In genomic region chr12:45991289-45992249, GRCh38 we compare ENCODE assay signal across 1 cellular context.
TF ChIP-seq lines count a peak whose summit lies in the region.

No MANE protein-coding gene starts in this region.

TF ChIP-seq in HepG2, 621 proteins besides CTCF, POLR2A, EP300 and RAD21 (continued from another document):
- TF ChIP-seq ZBTB40 (IDR thresholded peaks at IDR 0.05) (no peak), ZBTB40 (CRISPR knock-in tag; IDR thresholded peaks at IDR 0.05) (no peak; the same call in none of the 2 replicates), ZBTB20 (CRISPR knock-in tag; IDR thresholded peaks at IDR 0.05; ENCODE audit: borderline replicate concordance, low read depth) (peak; percentile 52; the same call in 1 of the 2 replicates), ZNF280D (CRISPR knock-in tag; IDR thresholded peaks at IDR 0.05) (0 out of 2 replicates have a peak, but pooled peaks have one; percentile 78), ZNF446 (CRISPR knock-in tag; IDR thresholded peaks at IDR 0.05) (no peak), ARNT (IDR thresholded peaks at IDR 0.05) (no peak), ZNF552 (CRISPR knock-in tag; IDR thresholded peaks at IDR 0.05; ENCODE audit: borderline replicate concordance) (peak; percentile 73), GATA4 (IDR thresholded peaks at IDR 0.05; ENCODE audit: borderline replicate concordance, low read depth) (0 out of 2 replicates have a peak, but pooled peaks have one; percentile 26), ZNF296 (CRISPR knock-in tag; conservative IDR thresholded peaks at IDR 0.05) (0 out of 2 replicates have a peak, but pooled peaks have one; percentile 46), CREM (IDR thresholded peaks at IDR 0.05) (no peak), CREM (CRISPR knock-in tag; IDR thresholded peaks at IDR 0.05) (no peak), FOSL2 (CRISPR knock-in tag; IDR thresholded peaks at IDR 0.05) (peak; percentile 66), ZSCAN9 (CRISPR knock-in tag; IDR thresholded peaks at IDR 0.05; ENCODE audit: borderline replicate concordance) (peak; percentile 86), ZNF773 (CRISPR knock-in tag; IDR thresholded peaks at IDR 0.05; ENCODE audit: borderline replicate concordance) (no peak), ZNF550 (CRISPR knock-in tag; IDR thresholded peaks at IDR 0.05; ENCODE audit: borderline replicate concordance) (0 out of 2 replicates have a peak, but pooled peaks have one; percentile 71), ZNF589 (CRISPR knock-in tag; conservative IDR thresholded peaks at IDR 0.05) (peak; percentile 72; the same call in 1 of the 2 replicates), CENPT (CRISPR knock-in tag; IDR thresholded peaks at IDR 0.05; ENCODE audit: low read depth) (0 out of 2 replicates have a peak, but pooled peaks have one; percentile 74), SCMH1 (CRISPR knock-in tag; IDR thresholded peaks at IDR 0.05; ENCODE audit: borderline replicate concordance) (no peak), ZNF207 (IDR thresholded peaks at IDR 0.05; ENCODE audit: borderline replicate concordance) (no peak), TARDBP (CRISPR knock-in tag; IDR thresholded peaks at IDR 0.05) (peak; percentile 71), IKZF4 (CRISPR knock-in tag; IDR thresholded peaks at IDR 0.05; ENCODE audit: borderline replicate concordance, low read depth, not compliant biosample characterization) (peak; percentile 71), ZBTB3 (CRISPR knock-in tag; IDR thresholded peaks at IDR 0.05; ENCODE audit: borderline replicate concordance, low read depth) (no peak), SSRP1 (CRISPR knock-in tag; IDR thresholded peaks at IDR 0.05) (no peak), TCF7L2 (IDR thresholded peaks at IDR 0.05; ENCODE audit: low read depth, low read length) (no peak), MBNL3 (CRISPR knock-in tag; conservative IDR thresholded peaks at IDR 0.05) (no peak), ZNF749 (CRISPR knock-in tag; IDR thresholded peaks at IDR 0.05; ENCODE audit: borderline replicate concordance) (peak; percentile 92), DZIP1 (CRISPR knock-in tag; IDR thresholded peaks at IDR 0.05) (no peak), GLI4 (CRISPR knock-in tag; IDR thresholded peaks at IDR 0.05; ENCODE audit: borderline replicate concordance) (no peak), SP1 (IDR thresholded peaks at IDR 0.05) (no peak), SP1 (CRISPR knock-in tag; IDR thresholded peaks at IDR 0.05) (no peak), ISX (CRISPR knock-in tag; conservative IDR thresholded peaks at IDR 0.05) (no peak), ZKSCAN8 (CRISPR knock-in tag; IDR thresholded peaks at IDR 0.05; ENCODE audit: borderline replicate concordance) (peak; percentile 40; the same call in 1 of the 2 replicates), ZXDC (CRISPR knock-in tag; IDR thresholded peaks at IDR 0.05) (peak; percentile 68; the same call in 1 of the 2 replicates), MBD4 (IDR thresholded peaks at IDR 0.05; ENCODE audit: borderline replicate concordance, low read length) (no peak), FIP1L1 (IDR thresholded peaks at IDR 0.05; ENCODE audit: borderline replicate concordance, insufficient read depth, low read depth, low read length) (no peak), NFYC (CRISPR knock-in tag; IDR thresholded peaks at IDR 0.05) (0 out of 2 replicates have a peak, but pooled peaks have one; percentile 10), SMARCC2 (IDR thresholded peaks at IDR 0.05) (no peak), XBP1 (CRISPR knock-in tag; IDR thresholded peaks at IDR 0.05) (no peak), ZFP37 (CRISPR knock-in tag; IDR thresholded peaks at IDR 0.05; ENCODE audit: borderline replicate concordance) (peak; percentile 76; the same call in 1 of the 2 replicates), KDM2A (CRISPR knock-in tag; IDR thresholded peaks at IDR 0.05; ENCODE audit: borderline replicate concordance, low read depth) (peak; percentile 91)
- TF ChIP-seq, protein P1, sequence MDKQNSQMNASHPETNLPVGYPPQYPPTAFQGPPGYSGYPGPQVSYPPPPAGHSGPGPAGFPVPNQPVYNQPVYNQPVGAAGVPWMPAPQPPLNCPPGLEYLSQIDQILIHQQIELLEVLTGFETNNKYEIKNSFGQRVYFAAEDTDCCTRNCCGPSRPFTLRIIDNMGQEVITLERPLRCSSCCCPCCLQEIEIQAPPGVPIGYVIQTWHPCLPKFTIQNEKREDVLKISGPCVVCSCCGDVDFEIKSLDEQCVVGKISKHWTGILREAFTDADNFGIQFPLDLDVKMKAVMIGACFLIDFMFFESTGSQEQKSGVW (CRISPR knock-in tag; IDR thresholded peaks at IDR 0.05; ENCODE audit: borderline replicate concordance): no peak
TF ChIP-seq in HepG2: peak in this region for 297.
